In genomic region chrX:48957827-48958634, GRCh38 we compare ENCODE assay signal across 8 cellular contexts. TPM values are rescaled to one million over a fixed set of nuclear protein-coding genes. Genes with fewer than 3 reads are reported as not detected.
DNase-seq lines count a peak whose midpoint lies in the region; ATAC-seq, FAIRE-seq and TF ChIP-seq lines count a peak whose summit lies in the region.

No MANE protein-coding gene starts in this region.

- 0 to 34% (median 1%) methylated on average over 45 to 66 of the region's 66 CpGs for WGBS in psoas muscle, 3 donors

- DNase-seq in NCI-H187 (lab: John Stamatoyannopoulos, UW): peak; percentile 86 to 91
- DNase-seq in T-helper 2 cell: peak; percentile 81 to 98 (median 92)
- DNase-seq in anterior cingulate cortex (lab: John Stamatoyannopoulos, UW): peak; percentile 45 to 97 (median 92)
- DNase-seq in right atrium auricular region (ENCODE audit: low spot score): peak; percentile 98
- DNase-seq in psoas muscle: peak; percentile 95 to 98
- peak; percentile 97 for DNase-seq in urothelium cell line (ENCODE audit: low spot score)

- ATAC-seq in GM18502 (IDR thresholded peaks at IDR 0.05; ENCODE audit: poor library complexity, unreplicated experiment) (peak; percentile 79), HG02943 (IDR thresholded peaks at IDR 0.05; ENCODE audit: low read depth, unreplicated experiment) (peak; percentile 76), psoas muscle (peak; percentile 91 to 94 (median 93))

- peak; percentile 95 for FAIRE-seq in urothelium cell line (lab: Jason Lieb, UNC)

- H3K36me3 ChIP-seq in right atrium auricular region: peaks cover 14% of the 10 kb centered on the region
- peaks cover 0 to 4% of the 10 kb centered on the region in 2 donors for H3K36me3 ChIP-seq in psoas muscle (ENCODE audit: insufficient read depth in 1 of 2, low read depth in 1 of 2)

- no peak for TF ChIP-seq CTCF in right atrium auricular region (IDR thresholded peaks at IDR 0.05)
- TF ChIP-seq CTCF in psoas muscle (IDR thresholded peaks at IDR 0.05): no peak

- peak overlapping the region; percentile 90 to 98 for H3K27ac ChIP-seq in right atrium auricular region
- H3K27ac ChIP-seq in psoas muscle: peak overlapping the region; percentile 93

- H3K27me3 ChIP-seq in right atrium auricular region (no peaks in the 10 kb centered on the region), psoas muscle (ENCODE audit: insufficient read depth in 3 of 3, low read length in 2 of 3) (no peaks in the 10 kb centered on the region)

- H3K4me1 ChIP-seq in right atrium auricular region: peaks cover 0 to 31% of the 10 kb centered on the region in 2 donors
- peaks cover 6% of the 10 kb centered on the region for H3K4me1 ChIP-seq in psoas muscle

- intact Hi-C loops in psoas muscle (cut with DNase I): loop anchor here in 1 of 2 donors (5.0 kb wide), 1 partner anchor 36 kb away; no protein-coding TSS in a partner anchor

- H3K4me3 ChIP-seq in right atrium auricular region (peak overlapping the region; percentile 62 to 65), psoas muscle (peak overlapping the region; percentile 76)

- H3K9me3 ChIP-seq in right atrium auricular region: no peaks in the 10 kb centered on the region
- H3K9me3 ChIP-seq in psoas muscle: no peaks in the 10 kb centered on the region

RNA-seq across cellular contexts. Expression of gene OTUD5, which starts 0.6 kb away (rescaled TPM):
- total RNA-seq in right atrium auricular region (10 to 100 TPM; 15.4 to 23.9 TPM), psoas muscle (10 to 100 TPM; 21.4 to 38.7 (median 28.5) TPM)
- 10 to 100 TPM; 17.5 to 34.8 (median 18.6) TPM for polyA plus RNA-seq in psoas muscle

RNA-seq across cellular contexts. Expression of gene KCND1, which starts 13.6 kb away (rescaled TPM):
- total RNA-seq in right atrium auricular region (1 to 10 TPM; 1.3 to 1.5 TPM), psoas muscle (under 1 TPM; 0.18 to 0.41 (median 0.25) TPM)
- polyA plus RNA-seq in psoas muscle: under 1 TPM; 0.03 to 0.44 (median 0.30) TPM

RNA-seq across cellular contexts. Expression of gene PIM2, which starts 39.2 kb away (rescaled TPM):
- total RNA-seq in right atrium auricular region (1 to 10 TPM; 5.4 to 9.1 TPM), psoas muscle (1 to 10 TPM; 1.1 to 2.3 (median 1.6) TPM)
- polyA plus RNA-seq in psoas muscle: 1 to 10 TPM; 1.4 to 3.7 (median 1.6) TPM

RNA-seq across cellular contexts. Expression of gene GRIPAP1, which starts 44.0 kb away (rescaled TPM):
- total RNA-seq in right atrium auricular region (10 to 100 TPM in 1 of 2 donors, 1 to 10 TPM in 1; 9.6 to 16.0 TPM), psoas muscle (10 to 100 TPM; 16.5 to 23.6 (median 19.4) TPM)
- polyA plus RNA-seq in psoas muscle: 10 to 100 TPM; 12.6 to 17.5 (median 13.4) TPM

RNA-seq across cellular contexts. Expression of gene SLC35A2, which starts 46.6 kb away (rescaled TPM):
- total RNA-seq in right atrium auricular region (10 to 100 TPM; 16.8 to 18.8 TPM), psoas muscle (10 to 100 TPM in 2 of 4 donors, 1 to 10 TPM in 2; 8.8 to 13.4 (median 11.2) TPM)
- polyA plus RNA-seq in psoas muscle: 10 to 100 TPM; 13.2 to 26.1 (median 19.7) TPM

Comparison
In these comparisons a context has a peak if more than half of its experiments do, and no peak if none do; other contexts are left out.
1. Peak in every context shown above with its lines: DNase-seq, ATAC-seq, H3K4me3 ChIP-seq and H3K27ac ChIP-seq.